19 cellular contexts compared by ENCODE assay signal in genomic region chr1:95093296-95093695, GRCh38. TPM values are rescaled to one million over a fixed set of nuclear protein-coding genes. Genes with fewer than 3 reads are reported as not detected.
"Had no signal": no experiment of that assay in that cellular context is flagged by ENCODE, and none has a peak within 500 bp of the region (broad histone marks: within the 10 kb centered on the region; RNA-seq: fewer than 3 reads in every experiment).

No MANE protein-coding gene starts in this region.

- H3K4me1 ChIP-seq: right atrium auricular region, suprapubic skin, upper lobe of right lung, vagina had no signal

- DNase-seq: heart left ventricle; hypothalamus; mucosa of descending colon; natural killer cell; posterior cingulate gyrus; small intestine; stimulated activated CD4-positive, alpha-beta T cell treated with anti-CD3 and anti-CD28 coated beads, Interleukin-12 subunit alpha, Interleukin-12 subunit beta, amount 100 ng/mL, for 4 hours; stimulated activated naive CD8-positive, alpha-beta T cell treated with anti-CD3 and anti-CD28 coated beads, Interleukin-15, Interleukin-2, amounts not matched to agents 100 U/mL and 50 U/mL, for 24 hours; tibial artery; upper lobe of right lung had no signal

- FAIRE-seq: colon, frontal cortex, islet of Langerhans, small intestine had no signal

- H3K9me3 ChIP-seq: mucosa of descending colon, suprapubic skin, tibial artery, upper lobe of right lung had no signal

- H3K27ac ChIP-seq: heart left ventricle, right atrium auricular region, suprapubic skin, tibial artery, upper lobe of right lung, vagina had no signal

- H3K4me3 ChIP-seq: heart left ventricle, mucosa of descending colon, right atrium auricular region, suprapubic skin, tibial artery, upper lobe of right lung, vagina had no signal

- H3K27me3 ChIP-seq: heart left ventricle, right atrium auricular region, suprapubic skin, tibial artery, upper lobe of right lung, vagina had no signal

- ATAC-seq: esophagus mucosa; heart left ventricle; left lobe of liver; mucosa of descending colon; natural killer cell; stimulated activated naive CD8-positive, alpha-beta T cell treated with anti-CD3 and anti-CD28 coated beads, Interleukin-15, Interleukin-2, amounts not matched to agents 100 U/mL and 50 U/mL, for 24 hours; upper lobe of right lung had no signal

- H3K36me3 ChIP-seq: heart left ventricle, right atrium auricular region, suprapubic skin, tibial artery, upper lobe of right lung, vagina had no signal

RNA-seq across cellular contexts. Expression of gene TLCD4, which starts 23.9 kb away (rescaled TPM):
- total RNA-seq: glomerular endothelial cell had no signal
